Comparison of ENCODE assay signal across 8 cellular contexts in the genomic region with DNA sequence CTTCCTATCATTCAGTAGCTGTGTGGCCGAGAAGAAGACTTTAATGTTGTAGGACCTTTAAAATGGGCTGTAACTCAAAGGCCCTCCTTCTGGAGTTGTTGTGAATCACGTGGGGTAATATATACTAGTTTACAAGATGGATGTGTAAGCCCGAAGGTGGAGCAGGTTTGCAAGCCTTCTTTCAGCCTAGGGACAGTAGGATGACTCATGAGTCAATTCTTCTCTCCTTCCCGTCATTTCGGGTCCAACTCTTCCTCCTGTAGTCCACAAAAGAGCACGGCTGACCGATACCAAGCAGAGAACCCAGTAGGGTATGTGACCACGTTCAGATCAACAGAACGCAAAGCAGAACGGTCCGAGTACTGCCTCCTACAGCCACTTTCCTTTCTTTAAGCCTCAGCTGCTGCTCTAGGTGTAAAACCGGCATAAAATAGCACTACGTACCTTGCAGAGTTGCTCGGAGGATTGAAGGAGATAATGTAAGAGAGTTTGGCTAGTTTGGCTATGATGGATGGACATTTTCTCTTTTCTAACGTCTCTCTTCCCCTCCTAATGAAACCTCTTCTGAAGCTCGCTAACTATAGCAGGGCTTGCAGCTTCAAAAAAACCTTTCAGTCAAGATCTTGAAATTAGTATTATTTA.
DNase-seq lines count a peak whose midpoint lies in the region; ATAC-seq and TF ChIP-seq lines count a peak whose summit lies in the region.

No MANE protein-coding gene starts in this region.

- no peaks in the 10 kb centered on the region for H4K20me1 ChIP-seq in KMS-11 (ENCODE audit: insufficient read depth)

- ATAC-seq in GM21576 (IDR thresholded peaks at IDR 0.05; ENCODE audit: unreplicated experiment) = peak; percentile 30

- no peaks in the 10 kb centered on the region for H3K36me3 ChIP-seq in KMS-11 (ENCODE audit: insufficient read depth)

- no peaks in the 10 kb centered on the region for H3K27me3 ChIP-seq in KMS-11 (ENCODE audit: insufficient read depth, low read depth)

- H3K4me3 ChIP-seq in KMS-11 (IDR thresholded peaks at IDR 0.05; ENCODE audit: insufficient read depth, low read depth, low read length) = peak overlapping the region; percentile 29

- 0 out of 2 replicates have a peak, but pooled peaks have one; percentile 33 for TF ChIP-seq CTCF in KMS-11 (conservative IDR thresholded peaks at IDR 0.05; ENCODE audit: low read depth, low read length)

- DNase-seq in GDM1 (lab: John Stamatoyannopoulos, UW) (peak; percentile 28), T follicular helper cell (ENCODE audit: low read depth) (peak; percentile 38), T47D (ENCODE audit: low read depth in 1 of 2, low spot score in 1 of 2) (peak; percentile 68 to 83), kidney glomerular epithelial cell (lab: John Stamatoyannopoulos, UW) (peak; percentile 65), epidermal melanocyte (ENCODE audit: insufficient read length, low spot score) (no peak)
- peak; percentile 55 for DNase-seq in stimulated activated CD8-positive, alpha-beta memory T cell treated with anti-CD3 and anti-CD28 coated beads, Interleukin-4, amount 100 ng/mL, for 48 hours

- peak overlapping the region; percentile 66 for H3K4me2 ChIP-seq in KMS-11

- H2AFZ ChIP-seq in KMS-11 (ENCODE audit: low read depth) = peak overlapping the region; percentile 70

- peaks cover 30% of the 10 kb centered on the region for H3K4me1 ChIP-seq in KMS-11 (ENCODE audit: low read depth, poor library complexity, severe bottlenecking)

- H3K79me2 ChIP-seq in KMS-11 (ENCODE audit: insufficient read depth, low read depth) = peaks cover 33% of the 10 kb centered on the region

- H3K27ac ChIP-seq in KMS-11 = peak overlapping the region; percentile 69

- H3K9ac ChIP-seq in KMS-11 = peak overlapping the region; percentile 56

- in situ Hi-C loops in T47D (cut with HindIII; ENCODE audit: low pct_unique_long_range_greater_than_20kb, low sequenced_read_pairs) = no loop called here
